In genomic region chrX:40266490-40267333, GRCh38 we compare ENCODE assay signal across 1 cellular context.
A peak's percentile ranks its signal among the peaks of the same experiment; 100 is the strongest.
TF ChIP-seq lines count a peak whose summit lies in the region.

No MANE protein-coding gene starts in this region.

TF ChIP-seq in HepG2, 621 proteins besides CTCF, POLR2A, EP300 and RAD21 (continued from another document and continues in another):
- TF ChIP-seq AHDC1 (CRISPR knock-in tag; IDR thresholded peaks at IDR 0.05; ENCODE audit: borderline replicate concordance) (no peak), CAMTA2 (CRISPR knock-in tag; IDR thresholded peaks at IDR 0.05; ENCODE audit: borderline replicate concordance) (no peak), SP140L (CRISPR knock-in tag; IDR thresholded peaks at IDR 0.05; ENCODE audit: borderline replicate concordance) (no peak), TFDP1 (CRISPR knock-in tag; IDR thresholded peaks at IDR 0.05; ENCODE audit: borderline replicate concordance) (no peak; the same call in 1 of the 2 replicates), ZMYM4 (CRISPR knock-in tag; IDR thresholded peaks at IDR 0.05) (0 out of 2 replicates have a peak, but pooled peaks have one; percentile 22), ZBTB42 (CRISPR knock-in tag; IDR thresholded peaks at IDR 0.05) (no peak), RXRB (CRISPR knock-in tag; IDR thresholded peaks at IDR 0.05; ENCODE audit: borderline replicate concordance) (no peak), KDM3A (CRISPR knock-in tag; IDR thresholded peaks at IDR 0.05; ENCODE audit: low read depth) (peak; percentile 53; the same call in 1 of the 2 replicates), SIX1 (CRISPR knock-in tag; IDR thresholded peaks at IDR 0.05; ENCODE audit: borderline replicate concordance) (peak; percentile 40; the same call in 1 of the 2 replicates), ZNF788 (CRISPR knock-in tag; IDR thresholded peaks at IDR 0.05; ENCODE audit: borderline replicate concordance) (no peak), SRY (CRISPR knock-in tag; IDR thresholded peaks at IDR 0.05) (0 out of 2 replicates have a peak, but pooled peaks have one; percentile 28), ZNF574 (CRISPR knock-in tag; IDR thresholded peaks at IDR 0.05) (peak; percentile 74), ZNF761 (CRISPR knock-in tag; conservative IDR thresholded peaks at IDR 0.05) (no peak), ZNF710 (CRISPR knock-in tag; IDR thresholded peaks at IDR 0.05; ENCODE audit: borderline replicate concordance) (0 out of 2 replicates have a peak, but pooled peaks have one; percentile 30), KDM2A (CRISPR knock-in tag; IDR thresholded peaks at IDR 0.05; ENCODE audit: borderline replicate concordance, low read depth) (peak; percentile 59; the same call in 1 of the 2 replicates), HMGXB4 (CRISPR knock-in tag; IDR thresholded peaks at IDR 0.05; ENCODE audit: borderline replicate concordance in 1 of 2, low read depth in 1 of 2) (peak; percentile 20 to 48; a peak in 1 of 4 replicates), MAX (IDR thresholded peaks at IDR 0.05) (no peak), RFXAP (CRISPR knock-in tag; IDR thresholded peaks at IDR 0.05; ENCODE audit: borderline replicate concordance) (no peak), ZNF530 (CRISPR knock-in tag; IDR thresholded peaks at IDR 0.05; ENCODE audit: low read depth) (no peak), AGO1 (IDR thresholded peaks at IDR 0.05; ENCODE audit: low read depth, low read length, poor library complexity, severe bottlenecking) (no peak), PHF8 (CRISPR knock-in tag; IDR thresholded peaks at IDR 0.05) (peak; percentile 44; the same call in 1 of the 2 replicates), SALL1 (CRISPR knock-in tag; IDR thresholded peaks at IDR 0.05) (peak; percentile 27; the same call in 1 of the 2 replicates), STAG1 (CRISPR knock-in tag; IDR thresholded peaks at IDR 0.05) (peak; percentile 90), ETV5 (CRISPR knock-in tag; IDR thresholded peaks at IDR 0.05; ENCODE audit: borderline replicate concordance) (peak; percentile 33; the same call in 1 of the 2 replicates), MYPOP (CRISPR knock-in tag; IDR thresholded peaks at IDR 0.05) (no peak), CCAR2 (optimal IDR thresholded peaks at IDR 0.05; ENCODE audit: low read depth, low read length) (no peak), ZNF12 (CRISPR knock-in tag; IDR thresholded peaks at IDR 0.05) (no peak), PREB (CRISPR knock-in tag; IDR thresholded peaks at IDR 0.05) (no peak), ZNF207 (IDR thresholded peaks at IDR 0.05; ENCODE audit: borderline replicate concordance) (no peak), ZNF770 (CRISPR knock-in tag; IDR thresholded peaks at IDR 0.05) (no peak), ZNF891 (CRISPR knock-in tag; IDR thresholded peaks at IDR 0.05) (0 out of 2 replicates have a peak, but pooled peaks have one; percentile 22), SMC3 (IDR thresholded peaks at IDR 0.05; ENCODE audit: low read length) (peak; percentile 31; the same call in 1 of the 2 replicates), HNF4G (IDR thresholded peaks at IDR 0.05; ENCODE audit: borderline replicate concordance, low read depth, low read length) (no peak), HNF4G (CRISPR knock-in tag; IDR thresholded peaks at IDR 0.05; ENCODE audit: borderline replicate concordance, low read depth) (no peak), CENPBD1 (CRISPR knock-in tag; IDR thresholded peaks at IDR 0.05; ENCODE audit: borderline replicate concordance, low read depth) (no peak), LCORL (IDR thresholded peaks at IDR 0.05) (no peak), LCORL (CRISPR knock-in tag; IDR thresholded peaks at IDR 0.05) (0 out of 2 replicates have a peak, but pooled peaks have one; percentile 31), NONO (IDR thresholded peaks at IDR 0.05) (no peak), NONO (CRISPR knock-in tag; conservative IDR thresholded peaks at IDR 0.05) (0 out of 2 replicates have a peak, but pooled peaks have one; percentile 18)
